ENCODE assay signal across 2 cellular contexts in genomic region chr3:190031887-190032752, GRCh38.
TF ChIP-seq lines count a peak whose summit lies in the region.

No MANE protein-coding gene starts in this region.

TF ChIP-seq in HepG2, 621 proteins besides CTCF, POLR2A, EP300 and RAD21:
- TF ChIP-seq ARNT (IDR thresholded peaks at IDR 0.05) = no peak
- no peak for TF ChIP-seq ZNF430 (CRISPR knock-in tag; IDR thresholded peaks at IDR 0.05)
- no peak for TF ChIP-seq ZKSCAN1 (IDR thresholded peaks at IDR 0.05; ENCODE audit: low read length)
- no peak for TF ChIP-seq STAT5B (CRISPR knock-in tag; IDR thresholded peaks at IDR 0.05)
- TF ChIP-seq ZNF687 (CRISPR knock-in tag; IDR thresholded peaks at IDR 0.05) = no peak
- peak; percentile 69 for TF ChIP-seq NFE2L2 (IDR thresholded peaks at IDR 0.05; ENCODE audit: low read length)
- TF ChIP-seq YEATS4 (CRISPR knock-in tag; IDR thresholded peaks at IDR 0.05; ENCODE audit: borderline replicate concordance) = no peak
- no peak for TF ChIP-seq TEF (CRISPR knock-in tag; IDR thresholded peaks at IDR 0.05)
- no peak for TF ChIP-seq ZNF782 (CRISPR knock-in tag; IDR thresholded peaks at IDR 0.05; ENCODE audit: borderline replicate concordance)
- TF ChIP-seq MAFK (conservative IDR thresholded peaks at IDR 0.05 in 1 of 2, IDR thresholded peaks at IDR 0.05 in 1 of 2; ENCODE audit: low read length in 2 of 2) = peak in 1 of 2 experiments; percentile 17; a peak in 1 of 4 replicates
- no peak for TF ChIP-seq ZBTB2 (CRISPR knock-in tag; IDR thresholded peaks at IDR 0.05; ENCODE audit: low read depth)

TF ChIP-seq in WTC11, 78 proteins besides CTCF, POLR2A, EP300 and RAD21:
- TF ChIP-seq ATF1 (CRISPR knock-in tag; IDR thresholded peaks at IDR 0.05) = no peak
- TF ChIP-seq ZNF671 (CRISPR knock-in tag; IDR thresholded peaks at IDR 0.05) = no peak
- no peak for TF ChIP-seq MYBL2 (CRISPR knock-in tag; IDR thresholded peaks at IDR 0.05)
- no peak for TF ChIP-seq ZNF423 (CRISPR knock-in tag; IDR thresholded peaks at IDR 0.05)
- no peak for TF ChIP-seq AR (CRISPR knock-in tag; IDR thresholded peaks at IDR 0.05)
- no peak for TF ChIP-seq ZMAT4 (CRISPR knock-in tag; IDR thresholded peaks at IDR 0.05)
- TF ChIP-seq NFYB (CRISPR knock-in tag; conservative IDR thresholded peaks at IDR 0.05; ENCODE audit: low read depth) = no peak
- no peak for TF ChIP-seq NR2C2 (CRISPR knock-in tag; IDR thresholded peaks at IDR 0.05)
- TF ChIP-seq ATF2 (CRISPR knock-in tag; IDR thresholded peaks at IDR 0.05; ENCODE audit: borderline replicate concordance, low read depth) = no peak
- no peak for TF ChIP-seq SMAD4 (CRISPR knock-in tag; IDR thresholded peaks at IDR 0.05)
- no peak for TF ChIP-seq E2F5 (CRISPR knock-in tag; IDR thresholded peaks at IDR 0.05)
